1 cellular context compared by ENCODE assay signal in the genomic region with DNA sequence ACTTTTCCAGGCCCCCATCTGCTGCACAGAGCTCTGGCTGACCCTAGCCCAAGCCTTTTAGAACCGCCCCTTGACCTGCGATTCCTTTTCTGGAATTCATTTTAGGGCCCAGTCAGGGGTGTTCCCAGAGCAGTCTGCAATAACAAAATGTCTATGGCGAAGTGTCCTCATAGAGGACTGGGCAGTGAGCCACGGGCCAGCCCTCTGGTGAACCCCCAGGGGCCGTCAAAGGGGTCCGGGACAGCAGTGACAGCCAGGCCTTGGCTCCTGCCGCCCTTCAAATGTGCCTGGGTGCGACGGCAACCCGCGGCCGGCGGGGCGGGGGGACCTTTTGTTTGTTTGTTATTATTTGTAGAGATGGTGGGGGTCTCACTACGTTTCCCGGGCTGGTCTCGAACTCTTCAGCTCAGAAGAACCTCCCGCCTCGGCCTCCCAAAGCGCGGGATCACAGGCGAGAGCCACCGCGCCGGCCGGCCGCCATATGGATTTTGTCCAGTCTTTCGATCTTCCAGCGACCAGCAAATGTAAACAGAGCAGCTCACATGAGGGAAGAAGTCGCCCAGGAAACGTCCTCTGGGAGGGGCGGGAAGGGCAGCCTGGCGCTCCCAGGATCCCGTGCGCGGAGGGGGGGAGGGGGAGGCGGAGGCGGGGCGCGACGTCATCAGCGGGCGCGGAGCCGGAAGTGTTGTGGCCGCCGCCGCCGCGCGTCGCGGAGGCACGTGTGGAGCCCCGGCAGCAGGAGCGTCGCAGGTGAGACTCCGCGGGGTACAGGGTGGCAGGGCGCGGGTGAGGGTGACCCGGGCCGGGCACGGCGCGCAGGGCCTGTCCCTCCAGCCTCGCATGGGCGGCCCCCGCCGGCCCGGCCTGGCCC.
TF ChIP-seq lines count a peak whose summit lies in the region.

TSS of gene TRMT61A (plus strand) at position 685 of the 871 bp plus-strand sequence. CDS start 783 bp downstream, outside the sequence.

TF ChIP-seq in HepG2, 621 proteins besides CTCF, POLR2A, EP300 and RAD21 (continued from another document and continues in another):
- TF ChIP-seq SIN3A (IDR thresholded peaks at IDR 0.05; ENCODE audit: borderline replicate concordance, low read depth, low read length) (peak; percentile 89; the same call in 1 of the 2 replicates), STAG1 (CRISPR knock-in tag; IDR thresholded peaks at IDR 0.05) (no peak), NBN (conservative IDR thresholded peaks at IDR 0.05) (no peak), HOMEZ (CRISPR knock-in tag; IDR thresholded peaks at IDR 0.05; ENCODE audit: low read depth) (0 out of 2 replicates have a peak, but pooled peaks have one; percentile 11), ZBTB1 (CRISPR knock-in tag; IDR thresholded peaks at IDR 0.05; ENCODE audit: borderline replicate concordance) (no peak), USF2 (IDR thresholded peaks at IDR 0.05; ENCODE audit: low read depth, low read length) (no peak), USF2 (CRISPR knock-in tag; IDR thresholded peaks at IDR 0.05; ENCODE audit: borderline replicate concordance) (no peak), GRHL1 (CRISPR knock-in tag; conservative IDR thresholded peaks at IDR 0.05) (no peak), ZNF609 (CRISPR knock-in tag; IDR thresholded peaks at IDR 0.05; ENCODE audit: borderline replicate concordance) (no peak), DNMT1 (CRISPR knock-in tag; IDR thresholded peaks at IDR 0.05) (no peak), RFX5 (IDR thresholded peaks at IDR 0.05; ENCODE audit: low read depth, low read length) (no peak), MXI1 (IDR thresholded peaks at IDR 0.05; ENCODE audit: borderline replicate concordance, low read depth, low read length) (peak; percentile 99), ZNF550 (CRISPR knock-in tag; IDR thresholded peaks at IDR 0.05; ENCODE audit: borderline replicate concordance) (no peak), ATRX (CRISPR knock-in tag; IDR thresholded peaks at IDR 0.05; ENCODE audit: borderline replicate concordance) (no peak), ZNF749 (CRISPR knock-in tag; IDR thresholded peaks at IDR 0.05; ENCODE audit: borderline replicate concordance) (no peak), SIX4 (CRISPR knock-in tag; IDR thresholded peaks at IDR 0.05) (no peak), NFYB (CRISPR knock-in tag; IDR thresholded peaks at IDR 0.05) (no peak), LBX2 (CRISPR knock-in tag; IDR thresholded peaks at IDR 0.05; ENCODE audit: borderline replicate concordance) (0 out of 2 replicates have a peak, but pooled peaks have one; percentile 52), MATR3 (CRISPR knock-in tag; IDR thresholded peaks at IDR 0.05) (no peak), RBAK (CRISPR knock-in tag; IDR thresholded peaks at IDR 0.05) (no peak), MLXIP (CRISPR knock-in tag; IDR thresholded peaks at IDR 0.05; ENCODE audit: borderline replicate concordance) (no peak), ZNF337 (CRISPR knock-in tag; IDR thresholded peaks at IDR 0.05; ENCODE audit: borderline replicate concordance, low read depth) (no peak)
- TF ChIP-seq, protein P1, sequence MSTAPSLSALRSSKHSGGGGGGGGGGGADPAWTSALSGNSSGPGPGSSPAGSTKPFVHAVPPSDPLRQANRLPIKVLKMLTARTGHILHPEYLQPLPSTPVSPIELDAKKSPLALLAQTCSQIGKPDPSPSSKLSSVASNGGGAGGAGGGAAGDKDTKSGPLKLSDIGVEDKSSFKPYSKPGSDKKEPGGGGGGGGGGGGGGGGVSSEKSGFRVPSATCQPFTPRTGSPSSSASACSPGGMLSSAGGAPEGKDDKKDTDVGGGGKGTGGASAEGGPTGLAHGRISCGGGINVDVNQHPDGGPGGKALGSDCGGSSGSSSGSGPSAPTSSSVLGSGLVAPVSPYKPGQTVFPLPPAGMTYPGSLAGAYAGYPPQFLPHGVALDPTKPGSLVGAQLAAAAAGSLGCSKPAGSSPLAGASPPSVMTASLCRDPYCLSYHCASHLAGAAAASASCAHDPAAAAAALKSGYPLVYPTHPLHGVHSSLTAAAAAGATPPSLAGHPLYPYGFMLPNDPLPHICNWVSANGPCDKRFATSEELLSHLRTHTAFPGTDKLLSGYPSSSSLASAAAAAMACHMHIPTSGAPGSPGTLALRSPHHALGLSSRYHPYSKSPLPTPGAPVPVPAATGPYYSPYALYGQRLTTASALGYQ (CRISPR knock-in tag; IDR thresholded peaks at IDR 0.05) = no peak
- TF ChIP-seq, protein P2, sequence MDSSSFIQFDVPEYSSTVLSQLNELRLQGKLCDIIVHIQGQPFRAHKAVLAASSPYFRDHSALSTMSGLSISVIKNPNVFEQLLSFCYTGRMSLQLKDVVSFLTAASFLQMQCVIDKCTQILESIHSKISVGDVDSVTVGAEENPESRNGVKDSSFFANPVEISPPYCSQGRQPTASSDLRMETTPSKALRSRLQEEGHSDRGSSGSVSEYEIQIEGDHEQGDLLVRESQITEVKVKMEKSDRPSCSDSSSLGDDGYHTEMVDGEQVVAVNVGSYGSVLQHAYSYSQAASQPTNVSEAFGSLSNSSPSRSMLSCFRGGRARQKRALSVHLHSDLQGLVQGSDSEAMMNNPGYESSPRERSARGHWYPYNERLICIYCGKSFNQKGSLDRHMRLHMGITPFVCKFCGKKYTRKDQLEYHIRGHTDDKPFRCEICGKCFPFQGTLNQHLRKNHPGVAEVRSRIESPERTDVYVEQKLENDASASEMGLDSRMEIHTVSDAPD (CRISPR knock-in tag; IDR thresholded peaks at IDR 0.05) = 0 out of 2 replicates have a peak, but pooled peaks have one; percentile 31
- TF ChIP-seq, protein P3, sequence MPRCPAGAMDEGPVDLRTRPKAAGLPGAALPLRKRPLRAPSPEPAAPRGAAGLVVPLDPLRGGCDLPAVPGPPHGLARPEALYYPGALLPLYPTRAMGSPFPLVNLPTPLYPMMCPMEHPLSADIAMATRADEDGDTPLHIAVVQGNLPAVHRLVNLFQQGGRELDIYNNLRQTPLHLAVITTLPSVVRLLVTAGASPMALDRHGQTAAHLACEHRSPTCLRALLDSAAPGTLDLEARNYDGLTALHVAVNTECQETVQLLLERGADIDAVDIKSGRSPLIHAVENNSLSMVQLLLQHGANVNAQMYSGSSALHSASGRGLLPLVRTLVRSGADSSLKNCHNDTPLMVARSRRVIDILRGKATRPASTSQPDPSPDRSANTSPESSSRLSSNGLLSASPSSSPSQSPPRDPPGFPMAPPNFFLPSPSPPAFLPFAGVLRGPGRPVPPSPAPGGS (CRISPR knock-in tag; IDR thresholded peaks at IDR 0.05) = 0 out of 2 replicates have a peak, but pooled peaks have one; percentile 51
- TF ChIP-seq, protein P4, sequence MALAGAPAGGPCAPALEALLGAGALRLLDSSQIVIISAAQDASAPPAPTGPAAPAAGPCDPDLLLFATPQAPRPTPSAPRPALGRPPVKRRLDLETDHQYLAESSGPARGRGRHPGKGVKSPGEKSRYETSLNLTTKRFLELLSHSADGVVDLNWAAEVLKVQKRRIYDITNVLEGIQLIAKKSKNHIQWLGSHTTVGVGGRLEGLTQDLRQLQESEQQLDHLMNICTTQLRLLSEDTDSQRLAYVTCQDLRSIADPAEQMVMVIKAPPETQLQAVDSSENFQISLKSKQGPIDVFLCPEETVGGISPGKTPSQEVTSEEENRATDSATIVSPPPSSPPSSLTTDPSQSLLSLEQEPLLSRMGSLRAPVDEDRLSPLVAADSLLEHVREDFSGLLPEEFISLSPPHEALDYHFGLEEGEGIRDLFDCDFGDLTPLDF (CRISPR knock-in tag; IDR thresholded peaks at IDR 0.05) = peak; percentile 40
